Comparison of ENCODE assay signal across 16 cellular contexts in genomic region chr14:92962831-92963095, GRCh38. TPM values are rescaled to one million over a fixed set of nuclear protein-coding genes. Genes with fewer than 3 reads are reported as not detected.
DNase-seq lines count a peak whose midpoint lies in the region; ATAC-seq and TF ChIP-seq lines count a peak whose summit lies in the region.
"Had no signal": no experiment of that assay in that cellular context is flagged by ENCODE, and none has a peak within 500 bp of the region (broad histone marks: within the 10 kb centered on the region; RNA-seq: fewer than 3 reads in every experiment).

No MANE protein-coding gene starts in this region.

- intact Hi-C loops in cardiac septum (cut with DNase I), result no loop called here
- intact Hi-C loops in activated CD4-positive, alpha-beta T cell treated with anti-CD3 and anti-CD28 coated beads, Interleukin-2, amount 10 ng/mL, durations not matched to agents 24 days and 14 days (cut with micrococcal nuclease), result loop anchor here (10.0 kb wide), 1 partner anchor 52 kb away; no protein-coding TSS in a partner anchor

- peaks cover 8% of the 10 kb centered on the region for H3K36me3 Mint-ChIP-seq in nephron (ENCODE audit: low read depth)
- H3K36me3 Mint-ChIP-seq in activated CD4-positive, alpha-beta T cell treated with anti-CD3 and anti-CD28 coated beads, Interleukin-2, amount 10 ng/mL, durations not matched to agents 24 days and 14 days (ENCODE audit: low read depth), result peaks cover 3% of the 10 kb centered on the region

- no peak overlapping the region for H3K4me3 Mint-ChIP-seq in nephron
- H3K4me3 Mint-ChIP-seq in activated CD4-positive, alpha-beta T cell treated with anti-CD3 and anti-CD28 coated beads, Interleukin-2, amount 10 ng/mL, durations not matched to agents 24 days and 14 days, result no peak overlapping the region
- H3K4me3 Mint-ChIP-seq: B cell; CD4-positive, alpha-beta memory T cell; H9 had no signal

- no peaks in the 10 kb centered on the region for H3K9me3 Mint-ChIP-seq in nephron
- H3K9me3 Mint-ChIP-seq in activated CD4-positive, alpha-beta T cell treated with anti-CD3 and anti-CD28 coated beads, Interleukin-2, amount 10 ng/mL, durations not matched to agents 24 days and 14 days, result no peaks in the 10 kb centered on the region
- H3K9me3 Mint-ChIP-seq: CD4-positive, alpha-beta memory T cell had no signal

- DNase-seq in right atrium auricular region (ENCODE audit: low spot score) (no peak), cardiac septum (ENCODE audit: low spot score) (no peak), WERI-Rb-1 (no peak), NCI-H82 treated with DMSO at 0.1 percent for 48 hours (lab: John Stamatoyannopoulos, UW; ENCODE audit: unreplicated experiment) (no peak)
- DNase-seq in activated CD4-positive, alpha-beta T cell treated with anti-CD3 and anti-CD28 coated beads, Interleukin-2, amount 10 ng/mL, durations not matched to agents 24 days and 14 days, result no peak
- DNase-seq: 8988T; ACHN; C1 segment of cervical spinal cord; CD4-positive, alpha-beta memory T cell; DMS79; GOT3; H9 had no signal

- H3K27ac ChIP-seq in right atrium auricular region (peak overlapping the region; percentile 12 to 83), WERI-Rb-1 (peak overlapping the region; percentile 64)

- H3K36me3 ChIP-seq in right atrium auricular region (peaks cover 20% of the 10 kb centered on the region), WERI-Rb-1 (peaks cover 17% of the 10 kb centered on the region)

- no peaks in the 10 kb centered on the region for H3K9me3 ChIP-seq in right atrium auricular region
- no peaks in the 10 kb centered on the region for H3K9me3 ChIP-seq in WERI-Rb-1 (ENCODE audit: severe bottlenecking)

- H3K27me3 ChIP-seq in right atrium auricular region, result no peaks in the 10 kb centered on the region
- H3K27me3 ChIP-seq in WERI-Rb-1 (ENCODE audit: insufficient read depth, low read depth, severe bottlenecking), result no peaks in the 10 kb centered on the region

- no peak for TF ChIP-seq CTCF in right atrium auricular region (IDR thresholded peaks at IDR 0.05)
- TF ChIP-seq CTCF in WERI-Rb-1 (IDR thresholded peaks at IDR 0.05; ENCODE audit: low read depth, low read length), result no peak
- TF ChIP-seq CTCF in nephron (IDR thresholded peaks at IDR 0.05; ENCODE audit: unreplicated experiment in 3 of 3), result no peak

- no peak overlapping the region for H3K4me3 ChIP-seq in right atrium auricular region
- no peak overlapping the region for H3K4me3 ChIP-seq in WERI-Rb-1 (ENCODE audit: low read depth, low read length)
- H3K4me3 ChIP-seq: GM12878 had no signal

- H3K4me1 ChIP-seq in right atrium auricular region, result peaks cover 0 to 34% of the 10 kb centered on the region in 2 donors

- peak overlapping the region in 2 of 3 experiments; percentile 47 to 90 for H3K27ac Mint-ChIP-seq in nephron
- H3K27ac Mint-ChIP-seq in activated CD4-positive, alpha-beta T cell treated with anti-CD3 and anti-CD28 coated beads, Interleukin-2, amount 10 ng/mL, durations not matched to agents 24 days and 14 days, result no peak overlapping the region
- H3K27ac Mint-ChIP-seq: B cell had no signal

- no peak for ATAC-seq in GM21360 (IDR thresholded peaks at IDR 0.05; ENCODE audit: unreplicated experiment)
- ATAC-seq: GM12878 had no signal

- H3K27me3 Mint-ChIP-seq in nephron (ENCODE audit: low read depth), result peaks cover 3% of the 10 kb centered on the region
- no peaks in the 10 kb centered on the region for H3K27me3 Mint-ChIP-seq in activated CD4-positive, alpha-beta T cell treated with anti-CD3 and anti-CD28 coated beads, Interleukin-2, amount 10 ng/mL, durations not matched to agents 24 days and 14 days
- H3K27me3 Mint-ChIP-seq: B cell; CD4-positive, alpha-beta memory T cell had no signal

- H3K4me1 Mint-ChIP-seq in nephron, result peaks cover 58% of the 10 kb centered on the region
- H3K4me1 Mint-ChIP-seq in activated CD4-positive, alpha-beta T cell treated with anti-CD3 and anti-CD28 coated beads, Interleukin-2, amount 10 ng/mL, durations not matched to agents 24 days and 14 days, result no peaks in the 10 kb centered on the region

RNA-seq across cellular contexts. Expression of gene CHGA, which starts 39.8 kb away (rescaled TPM):
- not detected for total RNA-seq in right atrium auricular region
- total RNA-seq in cardiac septum, result not detected
- total RNA-seq in activated CD4-positive, alpha-beta T cell treated with anti-CD3 and anti-CD28 coated beads, Interleukin-2, amount 10 ng/mL, durations not matched to agents 24 days and 14 days, result not detected in 2 replicates
- total RNA-seq: B cell; CD4-positive, alpha-beta memory T cell had no signal
